Comparison of ENCODE assay signal across 25 cellular contexts in the genomic region with DNA sequence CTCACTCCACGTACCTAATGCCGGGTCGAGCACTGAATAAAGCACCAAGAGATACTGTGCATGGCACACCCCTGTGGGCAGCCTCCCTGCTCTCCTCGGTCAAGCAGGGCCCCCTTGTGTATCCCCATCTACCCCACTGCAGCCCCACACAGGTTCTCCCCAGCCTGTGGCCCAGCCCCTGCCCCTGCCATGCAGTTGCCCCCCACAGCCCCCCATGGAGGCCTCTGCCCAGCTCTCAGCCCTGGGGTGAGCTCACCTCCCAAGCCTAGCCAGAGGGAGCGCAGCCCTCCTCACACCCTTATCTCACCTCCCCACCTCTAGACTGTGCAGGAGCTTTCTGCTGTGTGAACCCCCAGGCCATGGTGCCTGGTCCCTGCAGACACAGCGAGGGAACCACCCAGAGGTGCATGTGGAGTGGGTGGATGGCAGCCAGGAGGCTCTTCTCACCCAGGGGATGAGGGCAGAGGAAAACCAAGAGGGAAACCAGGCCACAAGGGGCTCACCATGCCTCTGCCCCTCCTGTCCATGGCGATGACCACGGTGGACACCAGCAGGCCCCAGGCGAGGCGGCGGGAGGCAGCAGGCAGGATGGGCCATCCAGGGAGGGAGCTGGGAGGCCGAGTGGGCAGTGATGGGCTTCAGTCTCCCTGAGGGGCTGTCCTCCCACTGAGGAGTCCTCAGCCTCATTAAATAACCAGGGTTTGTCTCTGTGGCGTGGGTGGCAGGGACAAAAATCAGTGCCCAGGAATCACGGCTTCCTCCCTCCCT.
"Had no signal": no experiment of that assay in that cellular context is flagged by ENCODE, and none has a peak within 500 bp of the region (broad histone marks: within the 10 kb centered on the region; RNA-seq: fewer than 3 reads in every experiment).

No MANE protein-coding gene starts in this region.

- H3K27ac ChIP-seq: breast epithelium had no signal

- H3K4me1 ChIP-seq: breast epithelium had no signal

- H3K27ac Mint-ChIP-seq: activated CD4-positive, alpha-beta memory T cell treated with anti-CD3 and anti-CD28 coated beads for 36 hours; activated CD4-positive, alpha-beta T cell treated with anti-CD3 and anti-CD28 coated beads, Interleukin-2, amount 10 ng/mL, durations not matched to agents 7 days and 5 days; activated naive CD4-positive, alpha-beta T cell treated with anti-CD3 and anti-CD28 coated beads, Interleukin-2, amount 10 ng/mL, durations not matched to agents 7 days and 5 days; activated naive CD8-positive, alpha-beta T cell treated with anti-CD3 and anti-CD28 coated beads for 36 hours; activated T-cell treated with anti-CD3 and anti-CD28 coated beads, Interleukin-2, amount 50 U/mL, for 72 hours; activated T-helper 2 cell treated with anti-CD3 and anti-CD28 coated beads, Interferon-gamma antibody, Interleukin-2, Interleukin-4, amounts not matched to agents 10 μg/mL and 5 μg/mL and 100 μg/mL, durations not matched to agents 14 hours and 24 hours and 36 hours; T-helper 17 cell had no signal

- H3K36me3 Mint-ChIP-seq: activated CD4-positive, alpha-beta memory T cell treated with anti-CD3 and anti-CD28 coated beads for 36 hours; activated naive CD4-positive, alpha-beta T cell treated with anti-CD3 and anti-CD28 coated beads, Interleukin-2, amount 10 ng/mL, durations not matched to agents 7 days and 5 days had no signal

- H3K36me3 ChIP-seq: breast epithelium, MG63 had no signal

- H3K4me3 Mint-ChIP-seq: activated CD4-positive, alpha-beta memory T cell treated with anti-CD3 and anti-CD28 coated beads for 36 hours; activated CD4-positive, alpha-beta T cell treated with anti-CD3 and anti-CD28 coated beads, Interleukin-2, amount 10 ng/mL, durations not matched to agents 7 days and 5 days; activated naive CD4-positive, alpha-beta T cell treated with anti-CD3 and anti-CD28 coated beads, Interleukin-2, amount 10 ng/mL, durations not matched to agents 7 days and 5 days; activated naive CD8-positive, alpha-beta T cell treated with anti-CD3 and anti-CD28 coated beads for 36 hours; activated T-cell treated with anti-CD3 and anti-CD28 coated beads, Interleukin-2, amount 50 U/mL, for 72 hours; central memory CD8-positive, alpha-beta T cell; T-helper 17 cell had no signal

- H3K4me3 ChIP-seq: breast epithelium, MG63 had no signal

- H3K4me1 Mint-ChIP-seq: activated CD4-positive, alpha-beta T cell treated with anti-CD3 and anti-CD28 coated beads, Interleukin-2, amount 10 ng/mL, durations not matched to agents 7 days and 5 days; activated naive CD4-positive, alpha-beta T cell treated with anti-CD3 and anti-CD28 coated beads, Interleukin-2, amount 10 ng/mL, durations not matched to agents 7 days and 5 days; activated naive CD8-positive, alpha-beta T cell treated with anti-CD3 and anti-CD28 coated beads for 36 hours; central memory CD8-positive, alpha-beta T cell had no signal

- H3K9me3 ChIP-seq: breast epithelium had no signal

- H3K27me3 Mint-ChIP-seq: activated CD4-positive, alpha-beta T cell treated with anti-CD3 and anti-CD28 coated beads, Interleukin-2, amount 10 ng/mL, durations not matched to agents 7 days and 5 days; activated naive CD8-positive, alpha-beta T cell treated with anti-CD3 and anti-CD28 coated beads for 36 hours had no signal

- ATAC-seq: activated T-cell treated with anti-CD3 and anti-CD28 coated beads, Interleukin-2, amount 50 U/mL, for 72 hours; T-helper 17 cell had no signal

- H3K9me3 Mint-ChIP-seq: activated CD4-positive, alpha-beta memory T cell treated with anti-CD3 and anti-CD28 coated beads for 36 hours; activated CD4-positive, alpha-beta T cell treated with anti-CD3 and anti-CD28 coated beads, Interleukin-2, amount 10 ng/mL, durations not matched to agents 7 days and 5 days; activated naive CD4-positive, alpha-beta T cell treated with anti-CD3 and anti-CD28 coated beads, Interleukin-2, amount 10 ng/mL, durations not matched to agents 7 days and 5 days; activated naive CD8-positive, alpha-beta T cell treated with anti-CD3 and anti-CD28 coated beads for 36 hours; activated T-cell treated with anti-CD3 and anti-CD28 coated beads, Interleukin-2, amount 50 U/mL, for 72 hours; activated T-helper 2 cell treated with anti-CD3 and anti-CD28 coated beads, Interferon-gamma antibody, Interleukin-2, Interleukin-4, amounts not matched to agents 10 μg/mL and 5 μg/mL and 100 μg/mL, durations not matched to agents 14 hours and 24 hours and 36 hours; central memory CD8-positive, alpha-beta T cell had no signal

- DNase-seq: activated CD4-positive, alpha-beta memory T cell treated with anti-CD3 and anti-CD28 coated beads for 36 hours; activated CD4-positive, alpha-beta T cell treated with anti-CD3 and anti-CD28 coated beads, Interleukin-2, amount 10 ng/mL, durations not matched to agents 7 days and 5 days; activated CD4-positive, CD25-positive, alpha-beta regulatory T cell; activated gamma-delta T cell treated with Interleukin-2 at 50 U/mL for 16 hours; activated naive CD4-positive, alpha-beta T cell treated with anti-CD3 and anti-CD28 coated beads, Interleukin-2, amount 10 ng/mL, durations not matched to agents 7 days and 5 days; activated naive CD8-positive, alpha-beta T cell treated with anti-CD3 and anti-CD28 coated beads for 36 hours; activated T-cell treated with anti-CD3 and anti-CD28 coated beads for 4 hours; activated T-cell treated with anti-CD3 and anti-CD28 coated beads, Interleukin-2, amount 50 U/mL, for 72 hours; MG63; MV-4-11; NCI-H1092 treated with DMSO at 0.1 percent for 48 hours; NCI-H1417 treated with DMSO at 0.1 percent for 48 hours; NCI-H1694; NCI-H2029; NCI-H2107; NCI-H2171 treated with DMSO at 0.1 percent for 48 hours; NCI-H226; NCI-H526; NCI-H82; SIG-M5; T-helper 17 cell; T-helper 9 cell had no signal

- H3K27me3 ChIP-seq: breast epithelium, MG63 had no signal
